8 cellular contexts compared by ENCODE assay signal in the genomic region with DNA sequence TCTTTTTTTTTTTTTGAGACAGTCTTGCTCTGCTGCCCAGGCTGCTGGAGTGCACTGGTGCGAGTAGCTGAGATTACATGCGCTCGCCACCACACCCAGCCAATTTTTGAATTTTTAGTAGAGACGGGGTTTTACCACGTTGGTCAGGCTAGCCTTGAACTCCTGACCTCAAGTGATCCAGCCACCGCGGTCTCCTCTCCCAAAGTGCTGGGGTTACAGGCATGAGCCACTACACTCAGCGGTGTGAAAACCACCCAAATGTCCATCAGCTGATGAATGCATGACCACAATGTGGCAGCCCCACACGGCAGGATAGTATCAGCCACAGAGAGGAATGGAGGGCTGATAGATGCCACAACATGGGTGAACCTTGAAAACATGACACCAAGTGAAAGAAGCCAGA. TPM values are rescaled to one million over a fixed set of nuclear protein-coding genes. Genes with fewer than 3 reads are reported as not detected.
DNase-seq lines count a peak whose midpoint lies in the region; ATAC-seq and TF ChIP-seq lines count a peak whose summit lies in the region.

No MANE protein-coding gene starts in this region.

- H3K36me3 ChIP-seq in psoas muscle (ENCODE audit: insufficient read depth in 1 of 2, low read depth in 1 of 2) = peaks cover 2 to 32% of the 10 kb centered on the region in 2 donors
- no peaks in the 10 kb centered on the region for H3K36me3 ChIP-seq in SK-N-SH (replicated peaks in 1 of 2; ENCODE audit: control insufficient read depth in 1 of 2, insufficient read depth in 2 of 2, low read length in 1 of 2)

- H3K9me2 ChIP-seq in SK-N-SH = no peaks in the 10 kb centered on the region

- no peaks in the 10 kb centered on the region for H3K79me2 ChIP-seq in SK-N-SH (ENCODE audit: insufficient read depth)

- POLR2A ChIA-PET in SK-N-SH (lab: Yijun Ruan, JAX) = no interaction called here

- no peak for DNase-seq in T-helper 17 cell
- no peak for DNase-seq in psoas muscle
- DNase-seq in SK-N-SH = no peak
- no peak for DNase-seq in NCI-H82 treated with DMSO at 0.1 percent for 48 hours (lab: John Stamatoyannopoulos, UW; ENCODE audit: unreplicated experiment)
- DNase-seq in NCI-H1417 treated with DMSO at 0.1 percent for 48 hours (lab: John Stamatoyannopoulos, UW) = no peak
- DNase-seq in retina = no peak

- CTCF ChIA-PET in SK-N-SH (lab: Yijun Ruan, JAX) = interaction anchor here (1.2 to 4.3 kb wide), 3 partner anchors 11 to 152 kb away, joined by 3 to 28 read pairs (median 6); a partner anchor contains a TSS

- no peaks in the 10 kb centered on the region for H3K27me3 ChIP-seq in psoas muscle (ENCODE audit: insufficient read depth in 3 of 3, low read length in 2 of 3)
- H3K27me3 ChIP-seq in SK-N-SH (ENCODE audit: insufficient read depth) = no peaks in the 10 kb centered on the region

- TF ChIP-seq CTCF in psoas muscle (IDR thresholded peaks at IDR 0.05) (no peak), SK-N-SH (IDR thresholded peaks at IDR 0.05) (no peak)

- peak overlapping the region; percentile 33 for H3K4me3 Mint-ChIP-seq in T-helper 17 cell

- H2AFZ ChIP-seq in SK-N-SH (ENCODE audit: low read depth) = no peak overlapping the region

- no peak for TF ChIP-seq RAD21 in SK-N-SH (IDR thresholded peaks at IDR 0.05; ENCODE audit: low read length)

- H3K9me3 ChIP-seq in T-helper 17 cell (ENCODE audit: control insufficient read depth, low read length, poor library complexity, severe bottlenecking) (no peaks in the 10 kb centered on the region), psoas muscle (no peaks in the 10 kb centered on the region), SK-N-SH (no peaks in the 10 kb centered on the region)

- H3K36me3 Mint-ChIP-seq in T-helper 17 cell (ENCODE audit: low read depth) = no peaks in the 10 kb centered on the region

- TF ChIP-seq EP300 in SK-N-SH (IDR thresholded peaks at IDR 0.05; ENCODE audit: borderline replicate concordance in 1 of 2, low read depth in 1 of 2, low read length in 1 of 2) = no peak

- H3K4me1 ChIP-seq in psoas muscle (peaks cover 9% of the 10 kb centered on the region), SK-N-SH (ENCODE audit: control insufficient read depth in 1 of 2, insufficient read depth in 2 of 2, low read depth in 1 of 2, low read length in 1 of 2) (peaks cover 0 to 13% of the 10 kb centered on the region in 2 experiments; a peak in 1 of 4 replicates)

- intact Hi-C loops in psoas muscle (cut with DNase I) = no loop called here

- peaks cover 12% of the 10 kb centered on the region for H3K4me1 Mint-ChIP-seq in T-helper 17 cell

- H3K4me2 ChIP-seq in SK-N-SH = no peak overlapping the region

- no peak overlapping the region for H3K9ac ChIP-seq in SK-N-SH

- H3F3A ChIP-seq in SK-N-SH (replicated peaks; ENCODE audit: insufficient read depth) = no peaks in the 10 kb centered on the region

- H3K27ac ChIP-seq in psoas muscle (peak overlapping the region; percentile 95), SK-N-SH (ENCODE audit: low read depth in 2 of 2, low read length in 1 of 2) (no peak overlapping the region)

- WGBS in psoas muscle, 3 donors = 68 to 73% (median 71%) methylated on average over 9 of the region's 9 CpGs
- WGBS in SK-N-SH (ENCODE audit: low lambda C conversion rate) = 87% methylated on average over 9 of the region's 9 CpGs

- H3K4me3 ChIP-seq in psoas muscle = no peak overlapping the region
- H3K4me3 ChIP-seq in SK-N-SH (ENCODE audit: low read depth in 2 of 2, low read length in 1 of 2) = no peak overlapping the region

- no peaks in the 10 kb centered on the region for H4K20me1 ChIP-seq in SK-N-SH (ENCODE audit: insufficient read depth)

- no peaks in the 10 kb centered on the region for H3K27me3 Mint-ChIP-seq in T-helper 17 cell

- peak overlapping the region; percentile 43 for H3K27ac Mint-ChIP-seq in T-helper 17 cell

- ATAC-seq in GM18520 (IDR thresholded peaks at IDR 0.05; ENCODE audit: unreplicated experiment) (peak; percentile 68), HG02759 (IDR thresholded peaks at IDR 0.05; ENCODE audit: unreplicated experiment) (peak; percentile 62), T-helper 17 cell (peak; percentile 43), psoas muscle (no peak)

TF ChIP-seq in SK-N-SH, 30 proteins besides CTCF, POLR2A, EP300 and RAD21:
- TF ChIP-seq JUND (IDR thresholded peaks at IDR 0.05) (no peak), SMC3 (IDR thresholded peaks at IDR 0.05; ENCODE audit: low read depth, low read length) (no peak)

RNA-seq across cellular contexts. Expression of a gene that starts 2.1 kb away (rescaled TPM):
- 10 to 100 TPM; 21.8 to 34.2 TPM for total RNA-seq in T-helper 17 cell
- total RNA-seq in psoas muscle = 10 to 100 TPM; 29.7 to 76.7 (median 35.7) TPM
- 100 to 1,000 TPM in 1 of 3 donors, 10 to 100 TPM in 2; 15.5 to 138 (median 30.5) TPM for polyA plus RNA-seq in psoas muscle
- 0.71 and 0.97 TPM in 2 replicates for polyA plus RNA-seq in SK-N-SH (2012; rRNA removed)
- polyA plus RNA-seq in SK-N-SH (2012; cell fraction: cytosol; rRNA removed) = 0.62 and 0.94 TPM in 2 replicates
- polyA plus RNA-seq in SK-N-SH (2012; cell fraction: nucleus; rRNA removed) = 2.0 and 2.2 TPM in 2 replicates

RNA-seq across cellular contexts. Expression of a gene that starts 25.2 kb away (rescaled TPM):
- total RNA-seq in T-helper 17 cell (10 to 100 TPM; 23.0 to 28.7 TPM), psoas muscle (100 to 1,000 TPM in 1 of 4 donors, 10 to 100 TPM in 3; 91.6 to 135 (median 97.0) TPM)
- polyA plus RNA-seq in psoas muscle (100 to 1,000 TPM; 247 to 270 (median 264) TPM), SK-N-SH (2012; rRNA removed) (56.6 and 64.4 TPM in 2 replicates)
- 37.8 and 55.1 TPM in 2 replicates for polyA plus RNA-seq in SK-N-SH (2012; cell fraction: cytosol; rRNA removed)
- 20.0 and 20.1 TPM in 2 replicates for polyA plus RNA-seq in SK-N-SH (2012; cell fraction: nucleus; rRNA removed)

RNA-seq across cellular contexts. Expression of a gene that starts 25.5 kb away (rescaled TPM):
- total RNA-seq in T-helper 17 cell (10 to 100 TPM in 1 of 2 donors, 1 to 10 TPM in 1; 9.1 to 32.9 TPM), psoas muscle (10 to 100 TPM; 20.4 to 23.9 (median 22.8) TPM)
- polyA plus RNA-seq in psoas muscle (10 to 100 TPM; 30.3 to 75.7 (median 40.1) TPM), SK-N-SH (2012; rRNA removed) (165 and 192 TPM in 2 replicates)
- 129 and 173 TPM in 2 replicates for polyA plus RNA-seq in SK-N-SH (2012; cell fraction: cytosol; rRNA removed)
- polyA plus RNA-seq in SK-N-SH (2012; cell fraction: nucleus; rRNA removed) = 92.2 and 93.2 TPM in 2 replicates

RNA-seq across cellular contexts. Expression of a gene that starts 29.9 kb away (rescaled TPM):
- total RNA-seq in T-helper 17 cell (under 1 TPM; 0.22 to 0.31 TPM), psoas muscle (1 to 10 TPM in 2 of 4 donors, under 1 TPM in 2; 0.69 to 2.1 (median 0.92) TPM)
- polyA plus RNA-seq in psoas muscle (1 to 10 TPM in 2 of 3 donors, under 1 TPM in 1; 0.15 to 2.7 (median 1.2) TPM), SK-N-SH (2012; rRNA removed) (1.2 and 1.4 TPM in 2 replicates)
- polyA plus RNA-seq in SK-N-SH (2012; cell fraction: cytosol; rRNA removed) = 1.2 and 1.6 TPM in 2 replicates
- 0.55 and 0.80 TPM in 2 replicates for polyA plus RNA-seq in SK-N-SH (2012; cell fraction: nucleus; rRNA removed)

RNA-seq across cellular contexts. Expression of a gene that starts 57.3 kb away (rescaled TPM):
- 1 to 10 TPM; 6.9 to 7.4 TPM for total RNA-seq in T-helper 17 cell
- total RNA-seq in psoas muscle = 10 to 100 TPM; 10.1 to 14.9 (median 11.0) TPM
- 10 to 100 TPM in 1 of 3 donors, 1 to 10 TPM in 2; 7.3 to 32.7 (median 9.2) TPM for polyA plus RNA-seq in psoas muscle
- 6.7 and 8.2 TPM in 2 replicates for polyA plus RNA-seq in SK-N-SH (2012; rRNA removed)
- 5.1 and 5.8 TPM in 2 replicates for polyA plus RNA-seq in SK-N-SH (2012; cell fraction: cytosol; rRNA removed)
- polyA plus RNA-seq in SK-N-SH (2012; cell fraction: nucleus; rRNA removed) = 14.5 and 17.2 TPM in 2 replicates

Comparison
In these comparisons a context has a peak if more than half of its experiments do, and no peak if none do; other contexts are left out.
1. ATAC-seq: peak in GM18520 (single experiment), HG02759 (single experiment) and T-helper 17 cell (single experiment); none in psoas muscle (0 of 4).